ENCODE assay signal across 27 cellular contexts in genomic region chr1:39687243-39687642, GRCh38. TPM values are rescaled to one million over a fixed set of nuclear protein-coding genes. Genes with fewer than 3 reads are reported as not detected.
"Had no signal": no experiment of that assay in that cellular context is flagged by ENCODE, and none has a peak within 500 bp of the region (broad histone marks: within the 10 kb centered on the region; RNA-seq: fewer than 3 reads in every experiment).

No MANE protein-coding gene starts in this region.

- H3K4me3 ChIP-seq: SK-N-MC had no signal

- H3K4me3 Mint-ChIP-seq: activated CD4-positive, alpha-beta memory T cell treated with anti-CD3 and anti-CD28 coated beads for 36 hours; activated CD4-positive, alpha-beta T cell treated with anti-CD3 and anti-CD28 coated beads, Interleukin-2, amount 10 ng/mL, durations not matched to agents 7 days and 5 days; activated naive CD4-positive, alpha-beta T cell treated with anti-CD3 and anti-CD28 coated beads, Interleukin-2, amount 10 ng/mL, durations not matched to agents 7 days and 5 days; activated naive CD8-positive, alpha-beta T cell treated with anti-CD3 and anti-CD28 coated beads for 36 hours; activated T-cell treated with anti-CD3 and anti-CD28 coated beads, Interleukin-2, amount 50 U/mL, for 4 hours; T-cell had no signal

- H3K27ac Mint-ChIP-seq: activated CD4-positive, alpha-beta memory T cell treated with anti-CD3 and anti-CD28 coated beads for 36 hours; activated CD4-positive, alpha-beta T cell treated with anti-CD3 and anti-CD28 coated beads, Interleukin-2, amount 10 ng/mL, durations not matched to agents 7 days and 5 days; activated naive CD4-positive, alpha-beta T cell treated with anti-CD3 and anti-CD28 coated beads, Interleukin-2, amount 10 ng/mL, durations not matched to agents 7 days and 5 days; activated naive CD8-positive, alpha-beta T cell treated with anti-CD3 and anti-CD28 coated beads for 36 hours; T-cell had no signal

- DNase-seq: activated CD4-positive, alpha-beta memory T cell treated with anti-CD3 and anti-CD28 coated beads for 36 hours; activated CD4-positive, alpha-beta T cell treated with anti-CD3 and anti-CD28 coated beads, Interleukin-2, amount 10 ng/mL, durations not matched to agents 7 days and 5 days; activated CD4-positive, CD25-positive, alpha-beta regulatory T cell; activated CD8-positive, alpha-beta memory T cell treated with anti-CD3 and anti-CD28 coated beads for 24 hours; activated gamma-delta T cell treated with Interleukin-2 at 50 U/mL for 16 hours; activated naive CD4-positive, alpha-beta T cell treated with anti-CD3 and anti-CD28 coated beads, Interleukin-2, amount 10 ng/mL, durations not matched to agents 7 days and 5 days; activated naive CD8-positive, alpha-beta T cell treated with anti-CD3 and anti-CD28 coated beads for 36 hours; activated T-cell treated with anti-CD3 and anti-CD28 coated beads, Interleukin-2, amount 50 U/mL, for 4 hours; central memory CD4-positive, alpha-beta T cell; KG1; NCI-H1048; NCI-H1930; NCI-H2107; NCI-H2171 treated with DMSO at 0.1 percent for 48 hours; NCI-H345; NCI-H510A; NCI-H526 treated with DMSO at 0.1 percent for 48 hours; NCI-H82; RPMI8226; T-cell had no signal

- H3K9me3 Mint-ChIP-seq: activated CD4-positive, alpha-beta memory T cell treated with anti-CD3 and anti-CD28 coated beads for 36 hours; activated CD4-positive, alpha-beta T cell treated with anti-CD3 and anti-CD28 coated beads, Interleukin-2, amount 10 ng/mL, durations not matched to agents 7 days and 5 days; activated naive CD4-positive, alpha-beta T cell treated with anti-CD3 and anti-CD28 coated beads, Interleukin-2, amount 10 ng/mL, durations not matched to agents 7 days and 5 days; activated naive CD8-positive, alpha-beta T cell treated with anti-CD3 and anti-CD28 coated beads for 36 hours; activated T-cell treated with anti-CD3 and anti-CD28 coated beads, Interleukin-2, amount 50 U/mL, for 4 hours; T-cell had no signal

- ATAC-seq: activated T-cell treated with anti-CD3 and anti-CD28 coated beads, Interleukin-2, amount 50 U/mL, for 4 hours; Right ventricle myocardium inferior; T-cell had no signal

- H3K27ac ChIP-seq: SK-N-MC, VCaP had no signal

RNA-seq across cellular contexts. Expression of gene HPCAL4, which starts 4.0 kb away (rescaled TPM):
- total RNA-seq: OCI-LY7 had no signal

RNA-seq across cellular contexts. Expression of gene NT5C1A, which starts 15.3 kb away (rescaled TPM):
- total RNA-seq: activated CD4-positive, alpha-beta memory T cell treated with anti-CD3 and anti-CD28 coated beads for 36 hours; activated CD4-positive, alpha-beta T cell treated with anti-CD3 and anti-CD28 coated beads, Interleukin-2, amount 10 ng/mL, durations not matched to agents 7 days and 5 days; activated T-cell treated with anti-CD3 and anti-CD28 coated beads, Interleukin-2, amount 50 U/mL, for 4 hours; LHCN-M2; M059J; OCI-LY7; T-helper 2 cell treated with Interferon-gamma antibody and Interleukin-4, amounts not matched to agents 100 ng/mL and 5 ng/mL, for 36 hours had no signal

RNA-seq across cellular contexts. Expression of gene HEYL, which starts 47.8 kb away (rescaled TPM):
- total RNA-seq: activated CD4-positive, alpha-beta T cell treated with anti-CD3 and anti-CD28 coated beads, Interleukin-2, amount 10 ng/mL, durations not matched to agents 7 days and 5 days; OCI-LY7 had no signal
